21 cellular contexts compared by ENCODE assay signal in genomic region chr14:34062353-34062973, GRCh38.
DNase-seq lines count a peak whose midpoint lies in the region; ATAC-seq and TF ChIP-seq lines count a peak whose summit lies in the region.
"Had no signal": no experiment of that assay in that cellular context is flagged by ENCODE, and none has a peak within 500 bp of the region (broad histone marks: within the 10 kb centered on the region; RNA-seq: fewer than 3 reads in every experiment).

No MANE protein-coding gene starts in this region.

- H3K27ac Mint-ChIP-seq in Caco-2 (ENCODE audit: unreplicated experiment) = no peak overlapping the region
- H3K27ac Mint-ChIP-seq: CD4-positive, CD25-positive, alpha-beta regulatory T cell; CD8-positive, alpha-beta memory T cell; HFFc6 had no signal

- intact Hi-C loops in left ventricle myocardium inferior (cut with micrococcal nuclease) = no loop called here
- intact Hi-C loops in Right ventricle myocardium superior (cut with DNase I) = no loop called here
- intact Hi-C loops in esophagus muscularis mucosa (cut with DNase I) = loop anchor here (5.0 kb wide), 1 partner anchor 110 kb away; the partner anchor contains the start of gene EGLN3
- intact Hi-C loops in gastrocnemius medialis (cut with DNase I; ENCODE audit: low total_unique reads) = loop anchor here (5.0 to 10.0 kb wide), 2 partner anchors 125 to 402 kb away; partner anchors contain the start of gene SPTSSA
- intact Hi-C loops in Caco-2 (cut with micrococcal nuclease; ENCODE audit: unreplicated experiment) = loop anchor here (10.0 kb wide), 1 partner anchor 162 kb away; no protein-coding TSS in a partner anchor

- in situ Hi-C loops in gastrocnemius medialis (cut with MboI; ENCODE audit: low sequenced_read_pairs in 4 of 4) = no loop called here

- H3K79me1 ChIP-seq in mesendoderm (ENCODE audit: low read length) = no peaks in the 10 kb centered on the region

- H3K36me3 Mint-ChIP-seq in Caco-2 (ENCODE audit: insufficient read depth, unreplicated experiment) = peaks cover 6% of the 10 kb centered on the region
- H3K36me3 Mint-ChIP-seq: CD4-positive, CD25-positive, alpha-beta regulatory T cell; CD8-positive, alpha-beta memory T cell had no signal

- no peak overlapping the region for H3K4ac ChIP-seq in mesendoderm (ENCODE audit: low read depth, low read length)

- no peak for TF ChIP-seq EP300 in esophagus muscularis mucosa (IDR thresholded peaks at IDR 0.05)

- H3K36me3 ChIP-seq in left ventricle myocardium inferior = no peaks in the 10 kb centered on the region
- no peaks in the 10 kb centered on the region for H3K36me3 ChIP-seq in esophagus muscularis mucosa
- no peaks in the 10 kb centered on the region for H3K36me3 ChIP-seq in mesendoderm (ENCODE audit: control insufficient read depth, insufficient read depth, low read length)
- H3K36me3 ChIP-seq in gastrocnemius medialis = no peaks in the 10 kb centered on the region
- no peaks in the 10 kb centered on the region for H3K36me3 ChIP-seq in Caco-2 (ENCODE audit: control insufficient read depth, insufficient read depth, low read length)
- H3K36me3 ChIP-seq: BE2C had no signal

- H2AK5ac ChIP-seq in mesendoderm (ENCODE audit: low read length) = no peak overlapping the region

- H2BK5ac ChIP-seq in mesendoderm (ENCODE audit: low read length) = no peak overlapping the region

- H3K27me3 ChIP-seq in left ventricle myocardium inferior (ENCODE audit: low read depth) = no peaks in the 10 kb centered on the region
- no peaks in the 10 kb centered on the region for H3K27me3 ChIP-seq in esophagus muscularis mucosa
- H3K27me3 ChIP-seq in mesendoderm (ENCODE audit: insufficient read depth, low read length, poor library complexity) = no peaks in the 10 kb centered on the region
- H3K27me3 ChIP-seq in gastrocnemius medialis = no peaks in the 10 kb centered on the region
- no peaks in the 10 kb centered on the region for H3K27me3 ChIP-seq in Caco-2 (replicated peaks; ENCODE audit: control insufficient read depth, insufficient read depth, low read length)
- H3K27me3 ChIP-seq: BE2C had no signal

- H3K23ac ChIP-seq in mesendoderm (ENCODE audit: low read length) = no peak overlapping the region

- no peak overlapping the region for H4K8ac ChIP-seq in mesendoderm (ENCODE audit: low read depth, low read length)

- ATAC-seq in Right ventricle myocardium superior (ENCODE audit: poor library complexity) (no peak), gastrocnemius medialis (no peak)
- ATAC-seq: HCT116 had no signal

- WGBS in esophagus muscularis mucosa = 91% methylated on average over 8 of the region's 8 CpGs
- WGBS in mesendoderm (ENCODE audit: extremely low coverage, insufficient coverage, low lambda C conversion rate) = no CpG with 5 or more reads among the region's 8 CpGs

- peak overlapping the region; percentile 8 for H2BK15ac ChIP-seq in mesendoderm (replicated peaks; ENCODE audit: low read depth)

- CTCF ChIA-PET in Caco-2 (lab: Charles Lee) = interaction anchor here (1.0 kb wide), 1 partner anchor 36 kb away, joined by 5 read pairs; no protein-coding TSS in a partner anchor

- no peak overlapping the region for H2BK120ac ChIP-seq in mesendoderm (ENCODE audit: low read depth, low read length)

- no peak overlapping the region for H3K9ac ChIP-seq in mesendoderm (ENCODE audit: low read length)

- H3K27ac ChIP-seq in left ventricle myocardium inferior (replicated peaks) (peak overlapping the region; percentile 85), esophagus muscularis mucosa (replicated peaks in 1 of 4) (peak overlapping the region in 2 of 4 donors; percentile 55 to 63), mesendoderm (ENCODE audit: low read depth, low read length) (no peak overlapping the region), gastrocnemius medialis (peak overlapping the region; percentile 65 to 84 (median 78))
- H3K27ac ChIP-seq: HL-60 had no signal

- no peak overlapping the region for H3K4me3 ChIP-seq in left ventricle myocardium inferior
- no peak overlapping the region for H3K4me3 ChIP-seq in esophagus muscularis mucosa
- H3K4me3 ChIP-seq in mesendoderm (ENCODE audit: low read length) = no peak overlapping the region
- no peak overlapping the region for H3K4me3 ChIP-seq in gastrocnemius medialis
- H3K4me3 ChIP-seq in Caco-2 (ENCODE audit: low read depth, low read length) = no peak overlapping the region

- H3K18ac ChIP-seq in mesendoderm (ENCODE audit: low read length) = no peak overlapping the region

- no peak overlapping the region for H3K56ac ChIP-seq in mesendoderm (ENCODE audit: low read length)

- H4K5ac ChIP-seq in mesendoderm (ENCODE audit: low read length) = no peak overlapping the region

- BruUV-seq in Caco-2 (replicated peaks; lab: Mats Ljungman, UMichigan) = no TSS peak

- H3K9me3 ChIP-seq in left ventricle myocardium inferior (replicated peaks) (peaks cover 1% of the 10 kb centered on the region), esophagus muscularis mucosa (no peaks in the 10 kb centered on the region), gastrocnemius medialis (no peaks in the 10 kb centered on the region), Caco-2 (no peaks in the 10 kb centered on the region)
- H3K9me3 ChIP-seq: BE2C had no signal

- DNase-seq in left ventricle myocardium inferior = no peak
- DNase-seq in Right ventricle myocardium superior = no peak
- DNase-seq in esophagus muscularis mucosa (ENCODE audit: extremely low spot score) = peak; percentile 90
- no peak for DNase-seq in mesendoderm
- no peak for DNase-seq in gastrocnemius medialis
- DNase-seq in NCI-H2081 treated with DMSO at 0.1 percent for 48 hours (lab: John Stamatoyannopoulos, UW) = no peak
- DNase-seq in Caco-2 = no peak
- DNase-seq: ACHN; BE2C; C1 segment of cervical spinal cord; CD4-positive, CD25-positive, alpha-beta regulatory T cell; CD8-positive, alpha-beta memory T cell; COR-L47; DMS79 treated with DMSO at 0.1 percent for 48 hours; GF-D8; GOT3; H7; HFFc6; IMR-90 had no signal

- H3K79me2 ChIP-seq in mesendoderm (ENCODE audit: control insufficient read depth, insufficient read depth, low read length) = no peaks in the 10 kb centered on the region

- POLR2A ChIA-PET in Caco-2 (lab: Charles Lee) = interaction anchor here (0.5 kb wide), 1 partner anchor 18 kb away, joined by 3 read pairs; no protein-coding TSS in a partner anchor

- TF ChIP-seq CTCF in left ventricle myocardium inferior (IDR thresholded peaks at IDR 0.05; ENCODE audit: borderline replicate concordance) = no peak
- no peak for TF ChIP-seq CTCF in esophagus muscularis mucosa (IDR thresholded peaks at IDR 0.05)
- TF ChIP-seq CTCF in gastrocnemius medialis (IDR thresholded peaks at IDR 0.05 in 4 of 5, conservative IDR thresholded peaks at IDR 0.05 in 1 of 5) = no peak
- no peak for TF ChIP-seq CTCF in Caco-2 (IDR thresholded peaks at IDR 0.05; ENCODE audit: insufficient read depth in 1 of 2, low read depth in 1 of 2, low read length in 1 of 2, severe bottlenecking in 1 of 2, unreplicated experiment in 1 of 2)

- TF ChIP-seq POLR2A in esophagus muscularis mucosa (IDR thresholded peaks at IDR 0.05; ENCODE audit: low read depth) (no peak), gastrocnemius medialis (IDR thresholded peaks at IDR 0.05) (no peak)

- H3K4me3 Mint-ChIP-seq in Caco-2 (ENCODE audit: unreplicated experiment) = no peak overlapping the region
- H3K4me3 Mint-ChIP-seq: CD4-positive, CD25-positive, alpha-beta regulatory T cell; HFFc6 had no signal

- H3K9me3 Mint-ChIP-seq in Caco-2 (ENCODE audit: unreplicated experiment) = no peaks in the 10 kb centered on the region
- H3K9me3 Mint-ChIP-seq: HFFc6 had no signal

- no peak overlapping the region for H3K4me2 ChIP-seq in mesendoderm (ENCODE audit: low read length)

- no peaks in the 10 kb centered on the region for H3K27me3 Mint-ChIP-seq in Caco-2 (ENCODE audit: insufficient read depth, unreplicated experiment)

- H3K4me1 ChIP-seq in left ventricle myocardium inferior (peaks cover 58% of the 10 kb centered on the region), esophagus muscularis mucosa (peaks cover 23 to 32% (median 28%) of the 10 kb centered on the region in 4 donors), mesendoderm (ENCODE audit: control insufficient read depth, low read depth, low read length) (peaks cover 1% of the 10 kb centered on the region), gastrocnemius medialis (peaks cover 24 to 40% of the 10 kb centered on the region in 2 donors), Caco-2 (peaks cover 25% of the 10 kb centered on the region)
- H3K4me1 ChIP-seq: BE2C had no signal

- peaks cover 7% of the 10 kb centered on the region for H3K4me1 Mint-ChIP-seq in Caco-2 (ENCODE audit: low read depth, unreplicated experiment)

Comparison
In these comparisons a context has a peak if more than half of its experiments do, and no peak if none do; other contexts are left out.
1. intact Hi-C loops: an anchor here in esophagus muscularis mucosa (5.0 kb wide), gastrocnemius medialis (5.0 to 10.0 kb wide) and Caco-2 (10.0 kb wide); none called in left ventricle myocardium inferior and Right ventricle myocardium superior.